In genomic region chr13:40388617-40389016, GRCh38 we compare ENCODE assay signal across 9 cellular contexts.
DNase-seq lines count a peak whose midpoint lies in the region; ATAC-seq and TF ChIP-seq lines count a peak whose summit lies in the region.
"Had no signal": no experiment of that assay in that cellular context is flagged by ENCODE, and none has a peak within 500 bp of the region (broad histone marks: within the 10 kb centered on the region; RNA-seq: fewer than 3 reads in every experiment).

No MANE protein-coding gene starts in this region.

- WGBS in testis, 2 donors, result 83 to 89% methylated on average over 10 to 11 of the region's 11 CpGs

- TF ChIP-seq POLR2A in GM18951 (IDR thresholded peaks at IDR 0.05; ENCODE audit: extremely low read depth, insufficient read depth, insufficient read length) (peak; percentile 54), testis (IDR thresholded peaks at IDR 0.05) (no peak)

- H3K27ac ChIP-seq in skin epidermis, result peak overlapping the region in 16 of 21 experiments; percentile 20 to 97 (median 67)
- H3K27ac ChIP-seq in testis, result no peak overlapping the region

- H3K4me3 Mint-ChIP-seq in T-helper 1 cell treated with Interleukin-12 subunit alpha and Interleukin-12 subunit beta and Interleukin-4 antibody, amounts not matched to agents 30 μg/mL and 1 μg/mL, for 36 hours, result peak overlapping the region; percentile 81
- no peak overlapping the region for H3K4me3 Mint-ChIP-seq in progenitor cell of endocrine pancreas (ENCODE audit: low read depth)
- H3K4me3 Mint-ChIP-seq: dendritic cell treated with granulocyte-macrophage colony-stimulating factor and Interleukin-4, amounts not matched to agents 40 ng/mL and 50 ng/mL, for 4 days had no signal

- peaks cover 14% of the 10 kb centered on the region for H3K36me3 Mint-ChIP-seq in T-helper 1 cell treated with Interleukin-12 subunit alpha and Interleukin-12 subunit beta and Interleukin-4 antibody, amounts not matched to agents 30 μg/mL and 1 μg/mL, for 36 hours (ENCODE audit: low read depth)
- H3K36me3 Mint-ChIP-seq in progenitor cell of endocrine pancreas (ENCODE audit: insufficient read depth), result no peaks in the 10 kb centered on the region

- H3K9me3 Mint-ChIP-seq in T-helper 1 cell treated with Interleukin-12 subunit alpha and Interleukin-12 subunit beta and Interleukin-4 antibody, amounts not matched to agents 30 μg/mL and 1 μg/mL, for 36 hours, result peaks cover 5% of the 10 kb centered on the region
- H3K9me3 Mint-ChIP-seq in progenitor cell of endocrine pancreas (ENCODE audit: low read depth), result no peaks in the 10 kb centered on the region

- intact Hi-C loops in testis (cut with DNase I; ENCODE audit: low total_unique reads), result no loop called here

- no peaks in the 10 kb centered on the region for H3K4me1 ChIP-seq in testis

- no peaks in the 10 kb centered on the region for H3K27me3 Mint-ChIP-seq in T-helper 1 cell treated with Interleukin-12 subunit alpha and Interleukin-12 subunit beta and Interleukin-4 antibody, amounts not matched to agents 30 μg/mL and 1 μg/mL, for 36 hours (ENCODE audit: low read depth)
- H3K27me3 Mint-ChIP-seq in progenitor cell of endocrine pancreas, result peaks cover 10% of the 10 kb centered on the region

- H3K4me1 Mint-ChIP-seq in T-helper 1 cell treated with Interleukin-12 subunit alpha and Interleukin-12 subunit beta and Interleukin-4 antibody, amounts not matched to agents 30 μg/mL and 1 μg/mL, for 36 hours (ENCODE audit: low read depth), result peaks cover 44% of the 10 kb centered on the region
- H3K4me1 Mint-ChIP-seq in progenitor cell of endocrine pancreas (ENCODE audit: low read depth), result no peaks in the 10 kb centered on the region

- in situ Hi-C loops in GM18951 (cut with MboI; ENCODE audit: low sequenced_read_pairs, unreplicated experiment), result no loop called here

- peak; percentile 98 for ATAC-seq in HG03025 (IDR thresholded peaks at IDR 0.05; ENCODE audit: low FRiP score, unreplicated experiment)

- H3K9me3 ChIP-seq in testis, result no peaks in the 10 kb centered on the region

- H3K27me3 ChIP-seq in testis, result no peaks in the 10 kb centered on the region

- no peaks in the 10 kb centered on the region for H3K36me3 ChIP-seq in testis (ENCODE audit: low read depth, missing control alignments)

- TF ChIP-seq CTCF in progenitor cell of endocrine pancreas (IDR thresholded peaks at IDR 0.05; ENCODE audit: unreplicated experiment), result no peak
- no peak for TF ChIP-seq CTCF in testis (IDR thresholded peaks at IDR 0.05)

- DNase-seq in activated naive CD8-positive, alpha-beta T cell treated with anti-CD3 and anti-CD28 coated beads, Interleukin-2, amount 50 U/mL, for 16 hours (ENCODE audit: low read depth, low spot score), result peak; percentile 49
- DNase-seq in progenitor cell of endocrine pancreas (ENCODE audit: low spot score, unreplicated experiment), result no peak
- DNase-seq in AG08395 (ENCODE audit: low spot score), result no peak
- no peak for DNase-seq in testis

- no peak overlapping the region for H3K4me3 ChIP-seq in skin epidermis
- no peak overlapping the region for H3K4me3 ChIP-seq in testis

- peak overlapping the region; percentile 95 for H3K27ac Mint-ChIP-seq in T-helper 1 cell treated with Interleukin-12 subunit alpha and Interleukin-12 subunit beta and Interleukin-4 antibody, amounts not matched to agents 30 μg/mL and 1 μg/mL, for 36 hours
- no peak overlapping the region for H3K27ac Mint-ChIP-seq in progenitor cell of endocrine pancreas
- H3K27ac Mint-ChIP-seq: dendritic cell treated with granulocyte-macrophage colony-stimulating factor and Interleukin-4, amounts not matched to agents 40 ng/mL and 50 ng/mL, for 4 days had no signal

Comparison
In these comparisons a context has a peak if more than half of its experiments do, and no peak if none do; other contexts are left out.
1. H3K27ac ChIP-seq: peak in skin epidermis (16 of 21); none in testis (0 of 2).